In the genomic region with DNA sequence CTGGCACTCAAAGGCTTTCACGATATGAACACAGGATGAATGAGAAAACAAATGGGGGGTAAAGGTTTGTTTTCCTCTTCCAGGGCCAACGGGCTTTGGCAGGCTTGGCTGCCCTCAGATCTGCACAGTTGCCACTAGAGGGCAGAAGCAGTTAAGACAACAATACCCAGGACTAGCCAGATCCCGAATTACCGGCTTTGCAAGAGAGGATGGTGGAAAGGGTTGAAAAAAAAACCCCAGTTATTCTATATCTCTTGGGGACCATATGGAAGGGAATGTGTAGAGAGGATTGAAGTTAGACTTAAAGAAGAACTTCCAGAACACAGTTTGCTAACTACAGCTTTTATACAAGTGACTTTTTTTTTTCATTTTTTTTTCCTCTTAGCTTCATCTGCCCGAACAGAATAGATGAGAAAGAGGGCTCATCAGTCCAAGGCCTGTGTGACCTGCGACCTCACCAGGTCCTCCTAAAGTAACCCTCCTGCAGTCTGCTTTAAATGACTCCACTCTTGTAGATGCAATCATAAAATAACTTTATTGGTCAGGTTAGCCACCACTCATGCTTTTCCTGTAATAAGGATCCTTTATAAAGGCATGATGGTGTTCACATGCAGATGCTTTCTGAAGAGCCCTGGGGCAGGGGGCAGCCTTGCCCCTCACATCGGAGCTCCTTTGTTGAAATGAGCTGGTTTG, we compare ENCODE assay signal across 8 cellular contexts. TPM values are rescaled to one million over a fixed set of nuclear protein-coding genes. Genes with fewer than 3 reads are reported as not detected.
A peak's percentile ranks its signal among the peaks of the same experiment; 100 is the strongest.
DNase-seq lines count a peak whose midpoint lies in the region; ATAC-seq lines count a peak whose summit lies in the region.

No MANE protein-coding gene starts in this region.

- no peaks in the 10 kb centered on the region for H3K9me3 ChIP-seq in right cardiac atrium (ENCODE audit: control insufficient read depth, low read length)

- H3K27me3 ChIP-seq in right cardiac atrium (ENCODE audit: control insufficient read depth, insufficient read depth): no peaks in the 10 kb centered on the region

- no peaks in the 10 kb centered on the region for H3K4me1 ChIP-seq in right cardiac atrium (ENCODE audit: control insufficient read depth, insufficient read depth, low read length)

- ATAC-seq in right cardiac atrium: peak; percentile 79 to 82
- ATAC-seq in GM19351 (IDR thresholded peaks at IDR 0.05; ENCODE audit: unreplicated experiment): no peak

- H3K4me3 ChIP-seq in right cardiac atrium (ENCODE audit: low read length): no peak overlapping the region

- 17% methylated on average over 7 of the region's 7 CpGs for WGBS in right cardiac atrium

- intact Hi-C loops in right cardiac atrium (cut with DNase I): loop anchor here (1.0 to 5.0 kb wide), 5 partner anchors 68 to 147 kb away; no protein-coding TSS in a partner anchor

- DNase-seq in Ammon's horn (ENCODE audit: low spot score) (peak; percentile 95), H4 (ENCODE audit: low spot score) (peak; percentile 78), NCI-H2029 (lab: John Stamatoyannopoulos, UW) (peak; percentile 80), T-helper 2 cell (peak in 4 of 5 experiments; percentile 29 to 70 (median 48)), astrocyte of the hippocampus (ENCODE audit: low read depth, low spot score) (peak; percentile 88), right cardiac atrium (peak; percentile 62 to 87 (median 80)), retina (peak; percentile 80)

- no peak overlapping the region for H3K27ac ChIP-seq in right cardiac atrium (ENCODE audit: low read length)

RNA-seq across cellular contexts. Expression of a gene that starts 10.7 kb away (rescaled TPM):
- 0.10 TPM in 1 of 2 replicates, not detected in the other for total RNA-seq in H4 (2014; rRNA removed; shearing (Covaris generic))
- 10 to 100 TPM; 54.8 to 91.6 (median 63.5) TPM for total RNA-seq in right cardiac atrium
- polyA plus RNA-seq in right cardiac atrium: 35.9 TPM

RNA-seq across cellular contexts. Expression of a gene that starts 34.9 kb away (rescaled TPM):
- total RNA-seq in H4 (2014; rRNA removed; shearing (Covaris generic)): 11.2 and 11.7 TPM in 2 replicates
- total RNA-seq in right cardiac atrium: 100 to 1,000 TPM in 2 of 4 donors, 10 to 100 TPM in 2; 68.1 to 361 (median 105) TPM
- polyA plus RNA-seq in right cardiac atrium: 333 TPM

Comparison
In these comparisons a context has a peak if more than half of its experiments do, and no peak if none do; other contexts are left out.
1. RNA of a gene that starts 10.7 kb away (total RNA-seq): 54.8 to 91.6 TPM in right cardiac atrium; 0.10 TPM in H4; every median in the first group is over 10 times any median in the second.
2. Peak in every context shown above with its lines, with median percentiles within 50 percentile points of each other: DNase-seq.